8 cellular contexts compared by ENCODE assay signal in genomic region chr14:77707724-77708408, GRCh38. TPM values are rescaled to one million over a fixed set of nuclear protein-coding genes. Genes with fewer than 3 reads are reported as not detected.
DNase-seq lines count a peak whose midpoint lies in the region; ATAC-seq lines count a peak whose summit lies in the region.

TSS of gene ALKBH1 (minus strand) at chr14:77708023. CDS start at chr14:77708004, 19 bp downstream.
TSS of gene SLIRP (plus strand) at chr14:77708103. CDS start at chr14:77708112, 9 bp downstream.

- H3K36me3 Mint-ChIP-seq in activated CD4-positive, alpha-beta T cell treated with anti-CD3 and anti-CD28 coated beads, Interleukin-2, amount 10 ng/mL, durations not matched to agents 24 days and 14 days (ENCODE audit: low read depth): peaks cover 49% of the 10 kb centered on the region
- H3K36me3 Mint-ChIP-seq in dendritic cell treated with granulocyte-macrophage colony-stimulating factor and Interleukin-4, amounts not matched to agents 40 ng/mL and 50 ng/mL, for 4 days (ENCODE audit: low read depth): peaks cover 72% of the 10 kb centered on the region

- ATAC-seq in GM19324 (IDR thresholded peaks at IDR 0.05; ENCODE audit: low FRiP score, unreplicated experiment): peak; percentile 95
- ATAC-seq in HG03460 (IDR thresholded peaks at IDR 0.05; ENCODE audit: unreplicated experiment): peak; percentile 100
- peak; percentile 98 for ATAC-seq in left lobe of liver

- peak within 1 kb of the TSS; percentile 79 to 91 (median 87) for H3K9ac ChIP-seq in BLaER1 treated with 17β-estradiol and CSF1 and Interleukin-3, amounts not matched to agents 10 nM and 100 nM

- H3K27me3 Mint-ChIP-seq in activated CD4-positive, alpha-beta T cell treated with anti-CD3 and anti-CD28 coated beads, Interleukin-2, amount 10 ng/mL, durations not matched to agents 24 days and 14 days: no peaks in the 10 kb centered on the region
- no peaks in the 10 kb centered on the region for H3K27me3 Mint-ChIP-seq in dendritic cell treated with granulocyte-macrophage colony-stimulating factor and Interleukin-4, amounts not matched to agents 40 ng/mL and 50 ng/mL, for 4 days

- H3K27me3 ChIP-seq in BLaER1 treated with 17β-estradiol and CSF1 and Interleukin-3, amounts not matched to agents 10 nM and 100 nM: no peaks in the 10 kb centered on the region

- peaks cover 30 to 39% (median 35%) of the 10 kb centered on the region in 10 experiments for H3K4me1 ChIP-seq in BLaER1 treated with 17β-estradiol and CSF1 and Interleukin-3, amounts not matched to agents 10 nM and 100 nM

- H3K27ac ChIP-seq in BLaER1 treated with 17β-estradiol and CSF1 and Interleukin-3, amounts not matched to agents 10 nM and 100 nM: peak within 1 kb of the TSS; percentile 40 to 87 (median 83); a peak in 21 of 22 replicates

- H3K36me3 ChIP-seq in BLaER1 treated with 17β-estradiol and CSF1 and Interleukin-3, amounts not matched to agents 10 nM and 100 nM: peaks cover 51 to 74% (median 65%) of the 10 kb centered on the region in 11 experiments

- no peaks in the 10 kb centered on the region for H3K9me3 Mint-ChIP-seq in activated CD4-positive, alpha-beta T cell treated with anti-CD3 and anti-CD28 coated beads, Interleukin-2, amount 10 ng/mL, durations not matched to agents 24 days and 14 days
- no peaks in the 10 kb centered on the region for H3K9me3 Mint-ChIP-seq in dendritic cell treated with granulocyte-macrophage colony-stimulating factor and Interleukin-4, amounts not matched to agents 40 ng/mL and 50 ng/mL, for 4 days

- H3K27ac Mint-ChIP-seq in activated CD4-positive, alpha-beta T cell treated with anti-CD3 and anti-CD28 coated beads, Interleukin-2, amount 10 ng/mL, durations not matched to agents 24 days and 14 days: peak within 1 kb of the TSS; percentile 91
- H3K27ac Mint-ChIP-seq in dendritic cell treated with granulocyte-macrophage colony-stimulating factor and Interleukin-4, amounts not matched to agents 40 ng/mL and 50 ng/mL, for 4 days: peak within 1 kb of the TSS; percentile 80

- peaks cover 29% of the 10 kb centered on the region for H3K4me1 Mint-ChIP-seq in activated CD4-positive, alpha-beta T cell treated with anti-CD3 and anti-CD28 coated beads, Interleukin-2, amount 10 ng/mL, durations not matched to agents 24 days and 14 days
- H3K4me1 Mint-ChIP-seq in dendritic cell treated with granulocyte-macrophage colony-stimulating factor and Interleukin-4, amounts not matched to agents 40 ng/mL and 50 ng/mL, for 4 days (ENCODE audit: low read depth): peaks cover 29% of the 10 kb centered on the region

- intact Hi-C loops in activated CD4-positive, alpha-beta T cell treated with anti-CD3 and anti-CD28 coated beads, Interleukin-2, amount 10 ng/mL, durations not matched to agents 24 days and 14 days (cut with micrococcal nuclease): loop anchor here (1.0 to 10.0 kb wide), 10 partner anchors 53 to 676 kb away; partner anchors contain the start of genes ADCK1, GSTZ1, SAMD15 and SNW1
- intact Hi-C loops in dendritic cell treated with granulocyte-macrophage colony-stimulating factor and Interleukin-4, amounts not matched to agents 40 ng/mL and 50 ng/mL, for 4 days (cut with micrococcal nuclease): loop anchor here (1.0 to 5.0 kb wide), 3 partner anchors 53 to 251 kb away; partner anchors contain the start of genes ADCK1, SNW1 and VIPAS39

- DNase-seq in NCI-H524 treated with DMSO at 0.1 percent for 48 hours (lab: John Stamatoyannopoulos, UW) (peak; percentile 65), left lobe of liver (ENCODE audit: low spot score) (peak; percentile 88)
- DNase-seq in activated CD4-positive, alpha-beta T cell treated with anti-CD3 and anti-CD28 coated beads, Interleukin-2, amount 10 ng/mL, durations not matched to agents 24 days and 14 days: peak; percentile 97
- peak; percentile 77 for DNase-seq in stimulated activated CD4-positive, alpha-beta T cell treated with anti-CD3 and anti-CD28 coated beads, Interleukin-2, amount 100 ng/mL, for 4 hours (ENCODE audit: low read depth)

- H3K4me3 Mint-ChIP-seq in activated CD4-positive, alpha-beta T cell treated with anti-CD3 and anti-CD28 coated beads, Interleukin-2, amount 10 ng/mL, durations not matched to agents 24 days and 14 days: peak within 1 kb of the TSS; percentile 82
- H3K4me3 Mint-ChIP-seq in dendritic cell treated with granulocyte-macrophage colony-stimulating factor and Interleukin-4, amounts not matched to agents 40 ng/mL and 50 ng/mL, for 4 days: peak within 1 kb of the TSS; percentile 82

- H4K20me1 ChIP-seq in BLaER1 treated with 17β-estradiol and CSF1 and Interleukin-3, amounts not matched to agents 10 nM and 100 nM: peaks cover 0 to 78% (median 48%) of the 10 kb centered on the region in 11 experiments; a peak in 20 of 22 replicates

- H3K9me3 ChIP-seq in BLaER1 treated with 17β-estradiol and CSF1 and Interleukin-3, amounts not matched to agents 10 nM and 100 nM (replicated peaks in 1 of 11): no peaks in the 10 kb centered on the region

- peak within 1 kb of the TSS; percentile 84 to 99 (median 96) for H3K4me3 ChIP-seq in BLaER1 treated with 17β-estradiol and CSF1 and Interleukin-3, amounts not matched to agents 10 nM and 100 nM

- H3K4me2 ChIP-seq in BLaER1 treated with 17β-estradiol and CSF1 and Interleukin-3, amounts not matched to agents 10 nM and 100 nM: peak within 1 kb of the TSS; percentile 91 to 97 (median 95)

RNA-seq across cellular contexts. Expression of gene ALKBH1, which starts in this region (rescaled TPM):
- 17.9 and 19.2 TPM in 2 replicates for total RNA-seq in activated CD4-positive, alpha-beta T cell treated with anti-CD3 and anti-CD28 coated beads, Interleukin-2, amount 10 ng/mL, durations not matched to agents 24 days and 14 days
- 6.2 TPM for total RNA-seq in left lobe of liver

RNA-seq across cellular contexts. Expression of gene SLIRP, which starts in this region (rescaled TPM):
- total RNA-seq in activated CD4-positive, alpha-beta T cell treated with anti-CD3 and anti-CD28 coated beads, Interleukin-2, amount 10 ng/mL, durations not matched to agents 24 days and 14 days: 184 and 190 TPM in 2 replicates
- 47.9 TPM for total RNA-seq in left lobe of liver

Comparison
In these comparisons a context has a peak if more than half of its experiments do, and no peak if none do; other contexts are left out.
1. Peak in every context shown above with its lines: DNase-seq, ATAC-seq, H3K4me3 ChIP-seq and H3K27ac ChIP-seq.